18 cellular contexts compared by ENCODE assay signal in the genomic region with DNA sequence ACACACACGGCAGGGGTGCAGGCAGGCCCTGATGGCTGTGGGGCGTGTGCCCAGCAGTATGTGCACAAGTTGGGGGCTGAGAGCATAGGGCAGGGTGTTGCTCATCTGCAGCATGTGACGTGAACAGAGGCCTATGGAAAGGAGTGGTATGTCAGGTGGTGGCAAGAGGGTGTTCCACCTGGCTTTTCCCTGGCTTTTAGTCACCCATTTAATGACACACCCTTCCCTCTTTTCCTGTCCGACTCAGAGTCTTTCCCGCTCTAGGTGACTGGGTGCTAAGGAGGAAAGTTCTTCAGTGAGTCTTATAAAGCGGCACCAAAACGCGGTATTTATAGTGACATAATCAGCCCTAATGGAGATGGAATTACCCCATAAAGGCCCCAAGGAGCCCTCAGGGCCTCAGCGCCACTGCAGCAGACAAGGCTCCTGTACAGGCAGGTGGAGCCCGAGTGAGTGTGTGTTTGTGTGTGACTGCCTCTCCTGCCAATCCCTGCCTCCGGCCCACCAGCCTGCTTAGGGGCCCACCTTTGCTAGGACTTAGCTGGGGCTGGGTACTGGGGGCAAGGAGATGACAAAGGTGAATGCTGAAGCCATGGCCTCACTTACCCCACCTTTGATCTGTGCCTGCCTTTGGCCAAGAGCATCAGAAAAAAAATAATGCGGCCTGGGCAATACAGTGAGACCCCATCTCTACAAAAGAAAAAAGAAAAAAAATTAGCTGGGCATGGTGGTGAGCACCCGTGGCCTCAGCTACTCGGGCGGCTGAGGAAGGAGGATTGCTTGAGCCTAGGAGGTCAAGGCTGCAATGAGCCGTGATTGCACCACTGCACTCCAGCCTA. TPM values are rescaled to one million over a fixed set of nuclear protein-coding genes. Genes with fewer than 3 reads are reported as not detected.
DNase-seq lines count a peak whose midpoint lies in the region; ATAC-seq, FAIRE-seq and TF ChIP-seq lines count a peak whose summit lies in the region.
"Had no signal": no experiment of that assay in that cellular context is flagged by ENCODE, and none has a peak within 500 bp of the region (broad histone marks: within the 10 kb centered on the region; RNA-seq: fewer than 3 reads in every experiment).

No MANE protein-coding gene starts in this region.

- H3K9me3 Mint-ChIP-seq in activated T-cell treated with anti-CD3 and anti-CD28 coated beads, Interleukin-2, amount 50 U/mL, for 72 hours, result no peaks in the 10 kb centered on the region
- H3K9me3 Mint-ChIP-seq in activated T-cell treated with anti-CD3 and anti-CD28 coated beads, Interleukin-2, amount 50 U/mL, for 24 hours, result no peaks in the 10 kb centered on the region
- H3K9me3 Mint-ChIP-seq in stimulated activated memory B cell treated with anti-CD40 and anti-IgM and Interleukin-4, amounts not matched to agents 10 μg/mL and 1 μg/mL and 100 μg/mL, for 72 hours, result no peaks in the 10 kb centered on the region

- DNase-seq in H54 (ENCODE audit: insufficient read length, low spot score) (peak; percentile 52), RCC 7860 (ENCODE audit: low spot score) (peak; percentile 41), esophagus squamous epithelium (lab: John Stamatoyannopoulos, UW) (no peak), renal cortical epithelial cell (ENCODE audit: low read depth) (peak; percentile 81), NCI-H446 (lab: John Stamatoyannopoulos, UW) (no peak)
- no peak for DNase-seq in activated T-cell treated with anti-CD3 and anti-CD28 coated beads, Interleukin-2, amount 50 U/mL, for 72 hours
- no peak for DNase-seq in activated T-cell treated with anti-CD3 and anti-CD28 coated beads, Interleukin-2, amount 50 U/mL, for 24 hours
- DNase-seq: activated CD4-positive, alpha-beta T cell treated with anti-CD3 and anti-CD28 coated beads, Interleukin-2, amount 50 U/mL, for 1 hour; anterior cingulate cortex; foreskin fibroblast; GDM1; GM23248; NCI-H2227 treated with DMSO at 0.1 percent for 48 hours; stimulated activated naive CD4-positive, alpha-beta T cell treated with Interleukin-2 at 50 U/mL for 16 hours; SW 1271 had no signal

- H3K36me3 ChIP-seq in esophagus squamous epithelium, result no peaks in the 10 kb centered on the region
- H3K36me3 ChIP-seq: right atrium auricular region had no signal

- peak overlapping the region; percentile 93 to 98 (median 98) for H3K27ac ChIP-seq in esophagus squamous epithelium
- H3K27ac ChIP-seq: GM23248, right atrium auricular region had no signal

- H3K36me3 Mint-ChIP-seq in activated T-cell treated with anti-CD3 and anti-CD28 coated beads, Interleukin-2, amount 50 U/mL, for 72 hours (ENCODE audit: insufficient read depth in 2 of 2), result no peaks in the 10 kb centered on the region
- no peaks in the 10 kb centered on the region for H3K36me3 Mint-ChIP-seq in activated T-cell treated with anti-CD3 and anti-CD28 coated beads, Interleukin-2, amount 50 U/mL, for 24 hours (ENCODE audit: low read depth)
- H3K36me3 Mint-ChIP-seq in stimulated activated memory B cell treated with anti-CD40 and anti-IgM and Interleukin-4, amounts not matched to agents 10 μg/mL and 1 μg/mL and 100 μg/mL, for 72 hours, result no peaks in the 10 kb centered on the region
- H3K36me3 Mint-ChIP-seq: CD14-positive monocyte had no signal

- H3K27ac Mint-ChIP-seq in activated T-cell treated with anti-CD3 and anti-CD28 coated beads, Interleukin-2, amount 50 U/mL, for 72 hours, result no peak overlapping the region
- no peak overlapping the region for H3K27ac Mint-ChIP-seq in activated T-cell treated with anti-CD3 and anti-CD28 coated beads, Interleukin-2, amount 50 U/mL, for 24 hours
- no peak overlapping the region for H3K27ac Mint-ChIP-seq in stimulated activated memory B cell treated with anti-CD40 and anti-IgM and Interleukin-4, amounts not matched to agents 10 μg/mL and 1 μg/mL and 100 μg/mL, for 72 hours
- H3K27ac Mint-ChIP-seq: CD14-positive monocyte had no signal

- peak overlapping the region in 2 of 4 donors; percentile 95 to 96 for H3K4me3 ChIP-seq in esophagus squamous epithelium
- H3K4me3 ChIP-seq: GM23248, right atrium auricular region had no signal

- TF ChIP-seq CTCF in esophagus squamous epithelium (IDR thresholded peaks at IDR 0.05), result no peak

- ATAC-seq in activated T-cell treated with anti-CD3 and anti-CD28 coated beads, Interleukin-2, amount 50 U/mL, for 72 hours (replicated peaks in 1 of 2), result no peak
- ATAC-seq in stimulated activated memory B cell treated with anti-CD40 and anti-IgM and Interleukin-4, amounts not matched to agents 10 μg/mL and 1 μg/mL and 100 μg/mL, for 72 hours, result no peak

- FAIRE-seq in H54 (lab: Jason Lieb, UNC) (peak; percentile 30), RCC 7860 (lab: Jason Lieb, UNC) (no peak)

- peaks cover 16 to 73% (median 22%) of the 10 kb centered on the region in 3 donors for H3K4me1 ChIP-seq in esophagus squamous epithelium

- H3K4me1 Mint-ChIP-seq in activated T-cell treated with anti-CD3 and anti-CD28 coated beads, Interleukin-2, amount 50 U/mL, for 72 hours (ENCODE audit: low read depth), result peaks cover 52% of the 10 kb centered on the region
- peaks cover 61% of the 10 kb centered on the region for H3K4me1 Mint-ChIP-seq in activated T-cell treated with anti-CD3 and anti-CD28 coated beads, Interleukin-2, amount 50 U/mL, for 24 hours (ENCODE audit: low read depth)
- peaks cover 35% of the 10 kb centered on the region for H3K4me1 Mint-ChIP-seq in stimulated activated memory B cell treated with anti-CD40 and anti-IgM and Interleukin-4, amounts not matched to agents 10 μg/mL and 1 μg/mL and 100 μg/mL, for 72 hours

- no peaks in the 10 kb centered on the region for H3K9me3 ChIP-seq in esophagus squamous epithelium
- H3K9me3 ChIP-seq: right atrium auricular region had no signal

- no peaks in the 10 kb centered on the region for H3K27me3 Mint-ChIP-seq in activated T-cell treated with anti-CD3 and anti-CD28 coated beads, Interleukin-2, amount 50 U/mL, for 72 hours (ENCODE audit: low read depth)
- peaks cover 5% of the 10 kb centered on the region for H3K27me3 Mint-ChIP-seq in activated T-cell treated with anti-CD3 and anti-CD28 coated beads, Interleukin-2, amount 50 U/mL, for 24 hours
- peaks cover 13% of the 10 kb centered on the region for H3K27me3 Mint-ChIP-seq in stimulated activated memory B cell treated with anti-CD40 and anti-IgM and Interleukin-4, amounts not matched to agents 10 μg/mL and 1 μg/mL and 100 μg/mL, for 72 hours

- TF ChIP-seq POLR2A in H54 (IDR thresholded peaks at IDR 0.05; ENCODE audit: low read depth, low read length) (no peak), esophagus squamous epithelium (IDR thresholded peaks at IDR 0.05) (peak in 2 of 4 donors; percentile 43 to 47)

- 62 to 64% methylated on average over 13 to 16 of the region's 16 CpGs for WGBS in esophagus squamous epithelium, 2 donors

- intact Hi-C loops in esophagus squamous epithelium (cut with DNase I), result no loop called here

- H3K4me3 Mint-ChIP-seq in activated T-cell treated with anti-CD3 and anti-CD28 coated beads, Interleukin-2, amount 50 U/mL, for 72 hours, result no peak overlapping the region
- no peak overlapping the region for H3K4me3 Mint-ChIP-seq in activated T-cell treated with anti-CD3 and anti-CD28 coated beads, Interleukin-2, amount 50 U/mL, for 24 hours
- no peak overlapping the region for H3K4me3 Mint-ChIP-seq in stimulated activated memory B cell treated with anti-CD40 and anti-IgM and Interleukin-4, amounts not matched to agents 10 μg/mL and 1 μg/mL and 100 μg/mL, for 72 hours

- peaks cover 0 to 7% (median 0%) of the 10 kb centered on the region in 4 donors for H3K27me3 ChIP-seq in esophagus squamous epithelium
- H3K27me3 ChIP-seq: right atrium auricular region had no signal

RNA-seq across cellular contexts. Expression of gene EPHA2, which starts 3.3 kb away (rescaled TPM):
- 100 to 1,000 TPM in 3 of 4 donors, 10 to 100 TPM in 1; 87.5 to 225 (median 137) TPM for total RNA-seq in esophagus squamous epithelium
- total RNA-seq in renal cortical epithelial cell, result 104 and 146 TPM in 2 replicates
- under 1 TPM in 1 of 2 donors, not detected in 1; 0.43 TPM for total RNA-seq in activated T-cell treated with anti-CD3 and anti-CD28 coated beads, Interleukin-2, amount 50 U/mL, for 72 hours

RNA-seq across cellular contexts. Expression of gene ARHGEF19, which starts 53.2 kb away (rescaled TPM):
- total RNA-seq in esophagus squamous epithelium (10 to 100 TPM; 15.8 to 27.1 (median 20.6) TPM), renal cortical epithelial cell (2.3 and 3.3 TPM in 2 replicates)
- 1 to 10 TPM; 7.0 to 9.9 TPM for total RNA-seq in activated T-cell treated with anti-CD3 and anti-CD28 coated beads, Interleukin-2, amount 50 U/mL, for 72 hours

Comparison
In these comparisons a context has a peak if more than half of its experiments do, and no peak if none do; other contexts are left out.
1. DNase-seq: peak in H54 (single experiment), RCC 7860 (single experiment) and renal cortical epithelial cell (single experiment); none in esophagus squamous epithelium (single experiment), activated T-cell treated with anti-CD3 and anti-CD28 coated beads, Interleukin-2, amount 50 U/mL, for 72 hours (0 of 2), activated T-cell treated with anti-CD3 and anti-CD28 coated beads, Interleukin-2, amount 50 U/mL, for 24 hours (single experiment) and NCI-H446 (0 of 2).
2. RNA of gene EPHA2, which starts 3.3 kb away (total RNA-seq): 87.5 to 225 TPM in esophagus squamous epithelium and 104 to 146 TPM in renal cortical epithelial cell; 0.43 TPM in activated T-cell treated with anti-CD3 and anti-CD28 coated beads, Interleukin-2, amount 50 U/mL, for 72 hours; every median in the first group is over 10 times any median in the second.